ENCODE assay signal across 1 cellular context in the genomic region with DNA sequence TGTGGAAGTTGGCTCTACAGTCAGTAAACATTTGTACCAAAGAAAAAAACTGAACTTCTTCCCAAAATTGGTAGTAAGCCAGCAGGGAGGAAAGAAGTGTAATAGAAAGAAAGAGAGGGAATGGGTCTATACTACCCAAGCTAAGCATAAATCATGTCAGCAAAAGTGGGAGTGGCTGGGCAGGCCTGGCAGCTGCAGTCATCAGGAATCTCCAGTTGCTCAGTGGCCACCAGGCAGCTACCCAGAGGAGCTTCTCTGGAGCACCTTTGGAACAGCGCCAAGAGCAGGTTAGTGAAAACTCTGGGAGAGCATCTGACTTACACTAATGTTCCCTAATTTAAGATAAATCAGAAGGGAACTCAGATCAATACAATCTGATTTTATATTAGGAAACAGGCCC.
TF ChIP-seq lines count a peak whose summit lies in the region.

No MANE protein-coding gene starts in this region.

TF ChIP-seq in HEK293, 187 proteins besides CTCF, POLR2A, EP300 and RAD21 (continued from another document):
- TF ChIP-seq, protein P1, sequence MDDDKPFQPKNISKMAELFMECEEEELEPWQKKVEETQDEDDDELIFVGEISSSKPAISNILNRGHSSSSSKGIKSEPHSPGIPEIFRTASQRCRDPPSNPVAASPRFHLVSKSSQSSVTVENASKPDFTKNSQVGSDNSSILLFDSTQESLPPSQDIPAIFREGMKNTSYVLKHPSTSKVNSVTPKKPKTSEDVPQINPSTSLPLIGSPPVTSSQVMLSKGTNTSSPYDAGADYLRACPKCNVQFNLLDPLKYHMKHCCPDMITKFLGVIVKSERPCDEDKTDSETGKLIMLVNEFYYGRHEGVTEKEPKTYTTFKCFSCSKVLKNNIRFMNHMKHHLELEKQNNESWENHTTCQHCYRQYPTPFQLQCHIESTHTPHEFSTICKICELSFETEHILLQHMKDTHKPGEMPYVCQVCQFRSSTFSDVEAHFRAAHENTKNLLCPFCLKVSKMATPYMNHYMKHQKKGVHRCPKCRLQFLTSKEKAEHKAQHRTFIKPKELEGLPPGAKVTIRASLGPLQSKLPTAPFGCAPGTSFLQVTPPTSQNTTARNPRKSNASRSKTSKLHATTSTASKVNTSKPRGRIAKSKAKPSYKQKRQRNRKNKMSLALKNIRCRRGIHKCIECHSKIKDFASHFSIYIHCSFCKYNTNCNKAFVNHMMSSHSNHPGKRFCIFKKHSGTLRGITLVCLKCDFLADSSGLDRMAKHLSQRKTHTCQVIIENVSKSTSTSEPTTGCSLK (tag by site-specific recombination; IDR thresholded peaks at IDR 0.05) = no peak
- TF ChIP-seq BCL11B (tag by site-specific recombination; IDR thresholded peaks at IDR 0.05; ENCODE audit: low read depth) = no peak
- peak; percentile 96 for TF ChIP-seq ZNF394 (tag by site-specific recombination; IDR thresholded peaks at IDR 0.05; ENCODE audit: borderline replicate concordance)
- TF ChIP-seq, protein P2, sequence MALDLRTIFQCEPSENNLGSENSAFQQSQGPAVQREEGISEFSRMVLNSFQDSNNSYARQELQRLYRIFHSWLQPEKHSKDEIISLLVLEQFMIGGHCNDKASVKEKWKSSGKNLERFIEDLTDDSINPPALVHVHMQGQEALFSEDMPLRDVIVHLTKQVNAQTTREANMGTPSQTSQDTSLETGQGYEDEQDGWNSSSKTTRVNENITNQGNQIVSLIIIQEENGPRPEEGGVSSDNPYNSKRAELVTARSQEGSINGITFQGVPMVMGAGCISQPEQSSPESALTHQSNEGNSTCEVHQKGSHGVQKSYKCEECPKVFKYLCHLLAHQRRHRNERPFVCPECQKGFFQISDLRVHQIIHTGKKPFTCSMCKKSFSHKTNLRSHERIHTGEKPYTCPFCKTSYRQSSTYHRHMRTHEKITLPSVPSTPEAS (tag by site-specific recombination; IDR thresholded peaks at IDR 0.05) = no peak
- 0 out of 2 replicates have a peak, but pooled peaks have one; percentile 26 for TF ChIP-seq WT1 (tag by site-specific recombination; IDR thresholded peaks at IDR 0.05)
- TF ChIP-seq KLF9 (tag by site-specific recombination; IDR thresholded peaks at IDR 0.05; ENCODE audit: low read depth) = peak; percentile 69
